Comparison of ENCODE assay signal across 1 cellular context in the genomic region with DNA sequence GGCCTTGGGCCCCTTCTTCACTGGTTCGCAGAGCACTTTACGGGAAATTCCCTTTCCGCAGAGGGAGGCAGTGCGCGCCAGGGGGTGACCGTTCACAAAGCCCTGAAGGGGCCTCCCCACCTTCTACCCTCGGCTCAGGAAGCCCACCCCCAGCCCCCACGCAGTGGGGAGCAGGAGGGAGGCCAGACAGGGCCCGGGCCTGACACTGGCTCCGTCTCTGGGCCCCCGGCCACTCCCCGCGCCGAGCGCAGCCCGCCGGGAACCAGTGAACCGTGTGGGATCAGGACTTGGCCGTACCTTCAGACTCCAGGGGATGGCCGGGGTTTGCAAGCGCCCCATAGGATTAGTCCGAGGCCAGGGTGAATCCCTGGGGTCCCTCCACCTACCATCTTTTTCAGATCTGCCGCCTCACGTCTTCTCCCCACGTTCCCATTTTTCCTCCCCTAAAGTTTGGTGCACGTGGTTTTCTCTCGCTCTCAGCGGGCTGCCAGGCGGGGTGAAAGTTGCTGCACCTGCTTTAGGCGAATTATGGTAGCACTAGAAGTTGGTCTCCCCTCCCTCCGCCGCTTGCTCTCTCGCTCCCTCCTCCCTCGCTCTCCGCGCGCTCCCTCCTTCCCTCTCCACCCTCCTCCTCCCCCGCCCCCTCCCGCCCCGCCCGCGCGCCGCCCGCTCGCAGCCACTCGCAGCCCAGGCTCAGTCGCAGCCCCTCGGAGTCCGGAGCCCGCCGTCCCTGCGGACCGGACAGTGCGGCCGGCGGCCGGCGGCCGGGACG.
A peak's percentile ranks its signal among the peaks of the same experiment; 100 is the strongest.
TF ChIP-seq lines count a peak whose summit lies in the region.

A gene with protein sequence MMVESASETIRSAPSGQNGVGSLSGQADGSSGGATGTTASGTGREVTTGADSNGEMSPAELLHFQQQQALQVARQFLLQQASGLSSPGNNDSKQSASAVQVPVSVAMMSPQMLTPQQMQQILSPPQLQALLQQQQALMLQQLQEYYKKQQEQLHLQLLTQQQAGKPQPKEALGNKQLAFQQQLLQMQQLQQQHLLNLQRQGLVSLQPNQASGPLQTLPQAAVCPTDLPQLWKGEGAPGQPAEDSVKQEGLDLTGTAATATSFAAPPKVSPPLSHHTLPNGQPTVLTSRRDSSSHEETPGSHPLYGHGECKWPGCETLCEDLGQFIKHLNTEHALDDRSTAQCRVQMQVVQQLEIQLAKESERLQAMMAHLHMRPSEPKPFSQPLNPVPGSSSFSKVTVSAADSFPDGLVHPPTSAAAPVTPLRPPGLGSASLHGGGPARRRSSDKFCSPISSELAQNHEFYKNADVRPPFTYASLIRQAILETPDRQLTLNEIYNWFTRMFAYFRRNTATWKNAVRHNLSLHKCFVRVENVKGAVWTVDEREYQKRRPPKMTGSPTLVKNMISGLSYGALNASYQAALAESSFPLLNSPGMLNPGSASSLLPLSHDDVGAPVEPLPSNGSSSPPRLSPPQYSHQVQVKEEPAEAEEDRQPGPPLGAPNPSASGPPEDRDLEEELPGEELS (plus strand): TSS at position 679 of the 772 bp plus-strand sequence. CDS start 19,380 bp downstream, outside the sequence.

TF ChIP-seq in HepG2, 621 proteins besides CTCF, POLR2A, EP300 and RAD21 (continued from another document and continues in another):
- TF ChIP-seq ZMYM3 (CRISPR knock-in tag; IDR thresholded peaks at IDR 0.05) (peak; percentile 57), ARNT (IDR thresholded peaks at IDR 0.05) (no peak), TAF1 (CRISPR knock-in tag; IDR thresholded peaks at IDR 0.05) (peak; percentile 62; the same call in 1 of the 2 replicates), PHF21A (CRISPR knock-in tag; IDR thresholded peaks at IDR 0.05) (peak; percentile 76), REL (CRISPR knock-in tag; conservative IDR thresholded peaks at IDR 0.05) (no peak), CBX1 (IDR thresholded peaks at IDR 0.05; ENCODE audit: low read depth) (peak; percentile 34), ZNF598 (CRISPR knock-in tag; IDR thresholded peaks at IDR 0.05; ENCODE audit: borderline replicate concordance) (peak; percentile 92; the same call in 1 of the 2 replicates), MTF1 (CRISPR knock-in tag; IDR thresholded peaks at IDR 0.05) (no peak), TBX2 (CRISPR knock-in tag; IDR thresholded peaks at IDR 0.05; ENCODE audit: borderline replicate concordance) (peak; percentile 58), KDM5A (IDR thresholded peaks at IDR 0.05; ENCODE audit: borderline replicate concordance, low read length) (peak; percentile 47; the same call in 1 of the 2 replicates), U2AF2 (IDR thresholded peaks at IDR 0.05; ENCODE audit: low read depth, low read length) (0 out of 2 replicates have a peak, but pooled peaks have one; percentile 42), ZFX (CRISPR knock-in tag; IDR thresholded peaks at IDR 0.05; ENCODE audit: low read depth) (peak; percentile 84), SOX13 (IDR thresholded peaks at IDR 0.05) (no peak), SOX13 (CRISPR knock-in tag; conservative IDR thresholded peaks at IDR 0.05 in 1 of 2, IDR thresholded peaks at IDR 0.05 in 1 of 2) (peak in 1 of 2 experiments; percentile 33; a peak in 1 of 4 replicates), ZNF230 (CRISPR knock-in tag; IDR thresholded peaks at IDR 0.05) (0 out of 2 replicates have a peak, but pooled peaks have one; percentile 2), MXI1 (IDR thresholded peaks at IDR 0.05; ENCODE audit: borderline replicate concordance, low read depth, low read length) (peak; percentile 89; the same call in 2 of the 3 replicates), KLF15 (CRISPR knock-in tag; IDR thresholded peaks at IDR 0.05; ENCODE audit: borderline replicate concordance) (no peak), SP2 (CRISPR knock-in tag; IDR thresholded peaks at IDR 0.05) (peak; percentile 11; the same call in 1 of the 2 replicates), ZNF468 (CRISPR knock-in tag; IDR thresholded peaks at IDR 0.05) (no peak), SP1 (IDR thresholded peaks at IDR 0.05) (no peak; the same call in 1 of the 2 replicates), SP1 (CRISPR knock-in tag; IDR thresholded peaks at IDR 0.05) (0 out of 2 replicates have a peak, but pooled peaks have one; percentile 47)
- TF ChIP-seq, protein P1, sequence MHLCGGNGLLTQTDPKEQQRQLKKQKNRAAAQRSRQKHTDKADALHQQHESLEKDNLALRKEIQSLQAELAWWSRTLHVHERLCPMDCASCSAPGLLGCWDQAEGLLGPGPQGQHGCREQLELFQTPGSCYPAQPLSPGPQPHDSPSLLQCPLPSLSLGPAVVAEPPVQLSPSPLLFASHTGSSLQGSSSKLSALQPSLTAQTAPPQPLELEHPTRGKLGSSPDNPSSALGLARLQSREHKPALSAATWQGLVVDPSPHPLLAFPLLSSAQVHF (CRISPR knock-in tag; IDR thresholded peaks at IDR 0.05): no peak
- TF ChIP-seq, protein P2, sequence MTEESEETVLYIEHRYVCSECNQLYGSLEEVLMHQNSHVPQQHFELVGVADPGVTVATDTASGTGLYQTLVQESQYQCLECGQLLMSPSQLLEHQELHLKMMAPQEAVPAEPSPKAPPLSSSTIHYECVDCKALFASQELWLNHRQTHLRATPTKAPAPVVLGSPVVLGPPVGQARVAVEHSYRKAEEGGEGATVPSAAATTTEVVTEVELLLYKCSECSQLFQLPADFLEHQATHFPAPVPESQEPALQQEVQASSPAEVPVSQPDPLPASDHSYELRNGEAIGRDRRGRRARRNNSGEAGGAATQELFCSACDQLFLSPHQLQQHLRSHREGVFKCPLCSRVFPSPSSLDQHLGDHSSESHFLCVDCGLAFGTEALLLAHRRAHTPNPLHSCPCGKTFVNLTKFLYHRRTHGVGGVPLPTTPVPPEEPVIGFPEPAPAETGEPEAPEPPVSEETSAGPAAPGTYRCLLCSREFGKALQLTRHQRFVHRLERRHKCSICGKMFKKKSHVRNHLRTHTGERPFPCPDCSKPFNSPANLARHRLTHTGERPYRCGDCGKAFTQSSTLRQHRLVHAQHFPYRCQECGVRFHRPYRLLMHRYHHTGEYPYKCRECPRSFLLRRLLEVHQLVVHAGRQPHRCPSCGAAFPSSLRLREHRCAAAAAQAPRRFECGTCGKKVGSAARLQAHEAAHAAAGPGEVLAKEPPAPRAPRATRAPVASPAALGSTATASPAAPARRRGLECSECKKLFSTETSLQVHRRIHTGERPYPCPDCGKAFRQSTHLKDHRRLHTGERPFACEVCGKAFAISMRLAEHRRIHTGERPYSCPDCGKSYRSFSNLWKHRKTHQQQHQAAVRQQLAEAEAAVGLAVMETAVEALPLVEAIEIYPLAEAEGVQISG (CRISPR knock-in tag; IDR thresholded peaks at IDR 0.05): peak; percentile 42; the same call in 1 of the 2 replicates
- TF ChIP-seq, protein P3, sequence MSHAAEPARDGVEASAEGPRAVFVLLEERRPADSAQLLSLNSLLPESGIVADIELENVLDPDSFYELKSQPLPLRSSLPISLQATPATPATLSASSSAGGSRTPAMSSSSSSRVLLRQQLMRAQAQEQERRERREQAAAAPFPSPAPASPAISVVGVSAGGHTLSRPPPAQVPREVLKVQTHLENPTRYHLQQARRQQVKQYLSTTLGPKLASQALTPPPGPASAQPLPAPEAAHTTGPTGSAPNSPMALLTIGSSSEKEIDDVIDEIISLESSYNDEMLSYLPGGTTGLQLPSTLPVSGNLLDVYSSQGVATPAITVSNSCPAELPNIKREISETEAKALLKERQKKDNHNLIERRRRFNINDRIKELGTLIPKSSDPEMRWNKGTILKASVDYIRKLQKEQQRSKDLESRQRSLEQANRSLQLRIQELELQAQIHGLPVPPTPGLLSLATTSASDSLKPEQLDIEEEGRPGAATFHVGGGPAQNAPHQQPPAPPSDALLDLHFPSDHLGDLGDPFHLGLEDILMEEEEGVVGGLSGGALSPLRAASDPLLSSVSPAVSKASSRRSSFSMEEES (CRISPR knock-in tag; IDR thresholded peaks at IDR 0.05): peak; percentile 64
- TF ChIP-seq, protein P4, sequence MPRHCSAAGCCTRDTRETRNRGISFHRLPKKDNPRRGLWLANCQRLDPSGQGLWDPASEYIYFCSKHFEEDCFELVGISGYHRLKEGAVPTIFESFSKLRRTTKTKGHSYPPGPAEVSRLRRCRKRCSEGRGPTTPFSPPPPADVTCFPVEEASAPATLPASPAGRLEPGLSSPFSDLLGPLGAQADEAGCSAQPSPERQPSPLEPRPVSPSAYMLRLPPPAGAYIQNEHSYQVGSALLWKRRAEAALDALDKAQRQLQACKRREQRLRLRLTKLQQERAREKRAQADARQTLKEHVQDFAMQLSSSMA (CRISPR knock-in tag; IDR thresholded peaks at IDR 0.05): 0 out of 2 replicates have a peak, but pooled peaks have one; percentile 32
- TF ChIP-seq, protein P5, sequence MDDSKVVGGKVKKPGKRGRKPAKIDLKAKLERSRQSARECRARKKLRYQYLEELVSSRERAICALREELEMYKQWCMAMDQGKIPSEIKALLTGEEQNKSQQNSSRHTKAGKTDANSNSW (CRISPR knock-in tag; IDR thresholded peaks at IDR 0.05; ENCODE audit: borderline replicate concordance): no peak; the same call in 1 of the 2 replicates
- TF ChIP-seq, protein P6, sequence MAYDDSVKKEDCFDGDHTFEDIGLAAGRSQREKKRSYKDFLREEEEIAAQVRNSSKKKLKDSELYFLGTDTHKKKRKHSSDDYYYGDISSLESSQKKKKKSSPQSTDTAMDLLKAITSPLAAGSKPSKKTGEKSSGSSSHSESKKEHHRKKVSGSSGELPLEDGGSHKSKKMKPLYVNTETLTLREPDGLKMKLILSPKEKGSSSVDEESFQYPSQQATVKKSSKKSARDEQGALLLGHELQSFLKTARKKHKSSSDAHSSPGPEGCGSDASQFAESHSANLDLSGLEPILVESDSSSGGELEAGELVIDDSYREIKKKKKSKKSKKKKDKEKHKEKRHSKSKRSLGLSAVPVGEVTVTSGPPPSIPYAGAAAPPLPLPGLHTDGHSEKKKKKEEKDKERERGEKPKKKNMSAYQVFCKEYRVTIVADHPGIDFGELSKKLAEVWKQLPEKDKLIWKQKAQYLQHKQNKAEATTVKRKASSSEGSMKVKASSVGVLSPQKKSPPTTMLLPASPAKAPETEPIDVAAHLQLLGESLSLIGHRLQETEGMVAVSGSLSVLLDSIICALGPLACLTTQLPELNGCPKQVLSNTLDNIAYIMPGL (CRISPR knock-in tag; IDR thresholded peaks at IDR 0.05; ENCODE audit: borderline replicate concordance in 1 of 2, low read depth in 1 of 2): peak; percentile 63 to 64; a peak in 3 of 4 replicates
- TF ChIP-seq, protein P7, sequence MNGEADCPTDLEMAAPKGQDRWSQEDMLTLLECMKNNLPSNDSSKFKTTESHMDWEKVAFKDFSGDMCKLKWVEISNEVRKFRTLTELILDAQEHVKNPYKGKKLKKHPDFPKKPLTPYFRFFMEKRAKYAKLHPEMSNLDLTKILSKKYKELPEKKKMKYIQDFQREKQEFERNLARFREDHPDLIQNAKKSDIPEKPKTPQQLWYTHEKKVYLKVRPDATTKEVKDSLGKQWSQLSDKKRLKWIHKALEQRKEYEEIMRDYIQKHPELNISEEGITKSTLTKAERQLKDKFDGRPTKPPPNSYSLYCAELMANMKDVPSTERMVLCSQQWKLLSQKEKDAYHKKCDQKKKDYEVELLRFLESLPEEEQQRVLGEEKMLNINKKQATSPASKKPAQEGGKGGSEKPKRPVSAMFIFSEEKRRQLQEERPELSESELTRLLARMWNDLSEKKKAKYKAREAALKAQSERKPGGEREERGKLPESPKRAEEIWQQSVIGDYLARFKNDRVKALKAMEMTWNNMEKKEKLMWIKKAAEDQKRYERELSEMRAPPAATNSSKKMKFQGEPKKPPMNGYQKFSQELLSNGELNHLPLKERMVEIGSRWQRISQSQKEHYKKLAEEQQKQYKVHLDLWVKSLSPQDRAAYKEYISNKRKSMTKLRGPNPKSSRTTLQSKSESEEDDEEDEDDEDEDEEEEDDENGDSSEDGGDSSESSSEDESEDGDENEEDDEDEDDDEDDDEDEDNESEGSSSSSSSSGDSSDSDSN (CRISPR knock-in tag; IDR thresholded peaks at IDR 0.05): peak; percentile 90
- TF ChIP-seq, protein P8, sequence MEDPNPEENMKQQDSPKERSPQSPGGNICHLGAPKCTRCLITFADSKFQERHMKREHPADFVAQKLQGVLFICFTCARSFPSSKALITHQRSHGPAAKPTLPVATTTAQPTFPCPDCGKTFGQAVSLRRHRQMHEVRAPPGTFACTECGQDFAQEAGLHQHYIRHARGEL (CRISPR knock-in tag; IDR thresholded peaks at IDR 0.05): 0 out of 2 replicates have a peak, but pooled peaks have one; percentile 59
- TF ChIP-seq, protein P9, sequence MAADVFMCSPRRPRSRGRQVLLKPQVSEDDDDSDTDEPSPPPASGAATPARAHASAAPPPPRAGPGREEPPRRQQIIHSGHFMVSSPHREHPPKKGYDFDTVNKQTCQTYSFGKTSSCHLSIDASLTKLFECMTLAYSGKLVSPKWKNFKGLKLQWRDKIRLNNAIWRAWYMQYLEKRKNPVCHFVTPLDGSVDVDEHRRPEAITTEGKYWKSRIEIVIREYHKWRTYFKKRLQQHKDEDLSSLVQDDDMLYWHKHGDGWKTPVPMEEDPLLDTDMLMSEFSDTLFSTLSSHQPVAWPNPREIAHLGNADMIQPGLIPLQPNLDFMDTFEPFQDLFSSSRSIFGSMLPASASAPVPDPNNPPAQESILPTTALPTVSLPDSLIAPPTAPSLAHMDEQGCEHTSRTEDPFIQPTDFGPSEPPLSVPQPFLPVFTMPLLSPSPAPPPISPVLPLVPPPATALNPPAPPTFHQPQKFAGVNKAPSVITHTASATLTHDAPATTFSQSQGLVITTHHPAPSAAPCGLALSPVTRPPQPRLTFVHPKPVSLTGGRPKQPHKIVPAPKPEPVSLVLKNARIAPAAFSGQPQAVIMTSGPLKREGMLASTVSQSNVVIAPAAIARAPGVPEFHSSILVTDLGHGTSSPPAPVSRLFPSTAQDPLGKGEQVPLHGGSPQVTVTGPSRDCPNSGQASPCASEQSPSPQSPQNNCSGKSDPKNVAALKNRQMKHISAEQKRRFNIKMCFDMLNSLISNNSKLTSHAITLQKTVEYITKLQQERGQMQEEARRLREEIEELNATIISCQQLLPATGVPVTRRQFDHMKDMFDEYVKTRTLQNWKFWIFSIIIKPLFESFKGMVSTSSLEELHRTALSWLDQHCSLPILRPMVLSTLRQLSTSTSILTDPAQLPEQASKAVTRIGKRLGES (CRISPR knock-in tag; IDR thresholded peaks at IDR 0.05; ENCODE audit: borderline replicate concordance): no peak
- TF ChIP-seq, protein P10, sequence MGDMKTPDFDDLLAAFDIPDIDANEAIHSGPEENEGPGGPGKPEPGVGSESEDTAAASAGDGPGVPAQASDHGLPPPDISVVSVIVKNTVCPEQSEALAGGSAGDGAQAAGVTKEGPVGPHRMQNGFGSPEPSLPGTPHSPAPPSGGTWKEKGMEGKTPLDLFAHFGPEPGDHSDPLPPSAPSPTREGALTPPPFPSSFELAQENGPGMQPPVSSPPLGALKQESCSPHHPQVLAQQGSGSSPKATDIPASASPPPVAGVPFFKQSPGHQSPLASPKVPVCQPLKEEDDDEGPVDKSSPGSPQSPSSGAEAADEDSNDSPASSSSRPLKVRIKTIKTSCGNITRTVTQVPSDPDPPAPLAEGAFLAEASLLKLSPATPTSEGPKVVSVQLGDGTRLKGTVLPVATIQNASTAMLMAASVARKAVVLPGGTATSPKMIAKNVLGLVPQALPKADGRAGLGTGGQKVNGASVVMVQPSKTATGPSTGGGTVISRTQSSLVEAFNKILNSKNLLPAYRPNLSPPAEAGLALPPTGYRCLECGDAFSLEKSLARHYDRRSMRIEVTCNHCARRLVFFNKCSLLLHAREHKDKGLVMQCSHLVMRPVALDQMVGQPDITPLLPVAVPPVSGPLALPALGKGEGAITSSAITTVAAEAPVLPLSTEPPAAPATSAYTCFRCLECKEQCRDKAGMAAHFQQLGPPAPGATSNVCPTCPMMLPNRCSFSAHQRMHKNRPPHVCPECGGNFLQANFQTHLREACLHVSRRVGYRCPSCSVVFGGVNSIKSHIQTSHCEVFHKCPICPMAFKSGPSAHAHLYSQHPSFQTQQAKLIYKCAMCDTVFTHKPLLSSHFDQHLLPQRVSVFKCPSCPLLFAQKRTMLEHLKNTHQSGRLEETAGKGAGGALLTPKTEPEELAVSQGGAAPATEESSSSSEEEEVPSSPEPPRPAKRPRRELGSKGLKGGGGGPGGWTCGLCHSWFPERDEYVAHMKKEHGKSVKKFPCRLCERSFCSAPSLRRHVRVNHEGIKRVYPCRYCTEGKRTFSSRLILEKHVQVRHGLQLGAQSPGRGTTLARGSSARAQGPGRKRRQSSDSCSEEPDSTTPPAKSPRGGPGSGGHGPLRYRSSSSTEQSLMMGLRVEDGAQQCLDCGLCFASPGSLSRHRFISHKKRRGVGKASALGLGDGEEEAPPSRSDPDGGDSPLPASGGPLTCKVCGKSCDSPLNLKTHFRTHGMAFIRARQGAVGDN (CRISPR knock-in tag; IDR thresholded peaks at IDR 0.05): peak; percentile 93
